In the genomic region with DNA sequence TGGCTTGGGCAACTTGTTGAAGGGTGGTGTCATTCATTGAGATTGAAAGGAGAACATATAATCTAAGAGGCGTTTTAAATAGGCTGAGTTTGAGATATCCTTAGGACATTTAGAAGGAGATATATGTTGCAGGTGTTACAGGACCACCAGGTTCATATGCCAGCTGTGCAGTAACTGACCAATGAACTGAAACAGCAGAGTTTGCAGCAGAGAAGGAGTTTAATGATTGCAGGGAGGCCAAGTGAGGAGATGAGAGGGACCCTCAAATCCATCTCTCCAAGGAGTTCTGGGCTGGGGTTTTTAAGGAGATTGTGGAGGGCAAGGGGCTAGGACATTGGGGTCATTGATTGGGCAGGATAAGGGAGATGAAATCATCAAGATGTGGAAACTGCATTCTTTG, we compare ENCODE assay signal across 39 cellular contexts.
"Had no signal": no experiment of that assay in that cellular context is flagged by ENCODE, and none has a peak within 500 bp of the region (broad histone marks: within the 10 kb centered on the region; RNA-seq: fewer than 3 reads in every experiment).

No MANE protein-coding gene starts in this region.

- H3K36me3 Mint-ChIP-seq: activated naive CD4-positive, alpha-beta T cell treated with anti-CD3 and anti-CD28 coated beads, Interleukin-2, amount 10 ng/mL, durations not matched to agents 7 days and 5 days; activated naive CD8-positive, alpha-beta T cell treated with anti-CD3 and anti-CD28 coated beads for 36 hours; brain had no signal

- FAIRE-seq: astrocyte, bronchial epithelial cell, colon had no signal

- H3K4me3 ChIP-seq: adrenal gland, ascending aorta, body of pancreas, breast epithelium, cardiac muscle cell had no signal

- ATAC-seq: activated naive CD4-positive, alpha-beta T cell treated with anti-CD3 and anti-CD28 coated beads, Interleukin-2, amount 50 U/mL, for 72 hours; activated naive CD8-positive, alpha-beta T cell treated with anti-CD3 and anti-CD28 coated beads, Interleukin-2, amount 50 U/mL, for 24 hours; activated T-cell treated with anti-CD3 and anti-CD28 coated beads, Interleukin-2, amount 50 U/mL, for 4 hours; activated T-cell treated with anti-CD3 and anti-CD28 coated beads, Interleukin-2, amount 50 U/mL, for 72 hours; activated T-helper 17 cell treated with anti-CD3 and anti-CD28 coated beads, Interleukin-2, amount 50 U/mL, for 72 hours; body of pancreas had no signal

- H3K4me1 Mint-ChIP-seq: activated naive CD4-positive, alpha-beta T cell treated with anti-CD3 and anti-CD28 coated beads, Interleukin-2, amount 10 ng/mL, durations not matched to agents 7 days and 5 days; activated naive CD4-positive, alpha-beta T cell treated with anti-CD3 and anti-CD28 coated beads, Interleukin-2, amount 50 U/mL, for 24 hours; activated naive CD8-positive, alpha-beta T cell treated with anti-CD3 and anti-CD28 coated beads for 36 hours; activated naive CD8-positive, alpha-beta T cell treated with anti-CD3 and anti-CD28 coated beads, Interleukin-2, amount 10 ng/mL, durations not matched to agents 7 days and 5 days; activated naive CD8-positive, alpha-beta T cell treated with anti-CD3 and anti-CD28 coated beads, Interleukin-2, amount 50 U/mL, for 24 hours; activated T-helper 17 cell treated with anti-CD3 and anti-CD28 coated beads, Interleukin-2, amount 50 U/mL, for 72 hours; brain; central memory CD8-positive, alpha-beta T cell had no signal

- H3K27ac Mint-ChIP-seq: activated naive CD4-positive, alpha-beta T cell treated with anti-CD3 and anti-CD28 coated beads for 36 hours; activated naive CD4-positive, alpha-beta T cell treated with anti-CD3 and anti-CD28 coated beads, Interleukin-2, amount 10 ng/mL, durations not matched to agents 7 days and 5 days; activated naive CD4-positive, alpha-beta T cell treated with anti-CD3 and anti-CD28 coated beads, Interleukin-2, amount 50 U/mL, for 24 hours; activated naive CD4-positive, alpha-beta T cell treated with anti-CD3 and anti-CD28 coated beads, Interleukin-2, amount 50 U/mL, for 72 hours; activated naive CD8-positive, alpha-beta T cell; activated naive CD8-positive, alpha-beta T cell treated with anti-CD3 and anti-CD28 coated beads for 36 hours; activated naive CD8-positive, alpha-beta T cell treated with anti-CD3 and anti-CD28 coated beads, Interleukin-2, amount 10 ng/mL, durations not matched to agents 7 days and 5 days; activated naive CD8-positive, alpha-beta T cell treated with anti-CD3 and anti-CD28 coated beads, Interleukin-2, amount 50 U/mL, for 24 hours; activated T-cell treated with anti-CD3 and anti-CD28 coated beads, Interleukin-2, amount 50 U/mL, for 72 hours; activated T-helper 1 cell treated with anti-CD3 and anti-CD28 coated beads, Interleukin-12 subunit alpha, Interleukin-12 subunit beta, Interleukin-2, Interleukin-4 antibody, amounts not matched to agents 30 ng/mL and 10 ng/mL and 1 ng/mL, durations not matched to agents 14 hours and 24 hours and 36 hours; activated T-helper 17 cell treated with anti-CD3 and anti-CD28 coated beads, Interleukin-2, amount 50 U/mL, for 72 hours; activated T-helper 2 cell treated with anti-CD3 and anti-CD28 coated beads, Interferon-gamma antibody, Interleukin-2, Interleukin-4, amounts not matched to agents 10 μg/mL and 5 μg/mL and 100 μg/mL, durations not matched to agents 14 hours and 24 hours and 36 hours; brain had no signal

- H3K27ac ChIP-seq: adrenal gland, ascending aorta, body of pancreas, brain microvascular endothelial cell, breast epithelium, cardiac muscle cell had no signal

- H3K4me1 ChIP-seq: adrenal gland, ascending aorta, body of pancreas, breast epithelium had no signal

- H3K9me3 ChIP-seq: adrenal gland had no signal

- DNase-seq: activated effector memory CD4-positive, alpha-beta T cell treated with anti-CD3 and anti-CD28 coated beads, Interleukin-2, amount 50 U/mL, for 16 hours; activated effector memory CD4-positive, alpha-beta T cell treated with Interleukin-2 at 50 U/mL for 16 hours; activated gamma-delta T cell; activated gamma-delta T cell treated with Interleukin-2 at 50 U/mL for 16 hours; activated naive CD4-positive, alpha-beta T cell; activated naive CD4-positive, alpha-beta T cell treated with anti-CD3 and anti-CD28 coated beads for 36 hours; activated naive CD4-positive, alpha-beta T cell treated with anti-CD3 and anti-CD28 coated beads, Interleukin-2, amount 10 ng/mL, durations not matched to agents 7 days and 5 days; activated naive CD4-positive, alpha-beta T cell treated with anti-CD3 and anti-CD28 coated beads, Interleukin-2, amount 50 U/mL, for 16 hours; activated naive CD4-positive, alpha-beta T cell treated with Interleukin-2 at 50 U/mL for 16 hours; activated naive CD8-positive, alpha-beta T cell treated with anti-CD3 and anti-CD28 coated beads for 36 hours; activated naive CD8-positive, alpha-beta T cell treated with anti-CD3 and anti-CD28 coated beads, Interleukin-2, amount 10 ng/mL, durations not matched to agents 7 days and 5 days; activated naive CD8-positive, alpha-beta T cell treated with anti-CD3 and anti-CD28 coated beads, Interleukin-2, amount 50 U/mL, for 24 hours; activated T-cell treated with anti-CD3 and anti-CD28 coated beads, Interleukin-2, amount 50 U/mL, for 4 hours; activated T-cell treated with anti-CD3 and anti-CD28 coated beads, Interleukin-2, amount 50 U/mL, for 48 hours; activated T-cell treated with anti-CD3 and anti-CD28 coated beads, Interleukin-2, amount 50 U/mL, for 72 hours; adrenal gland; amniotic stem cell; amygdala; anterior cingulate cortex; aorta; body of pancreas; brain microvascular endothelial cell; caudate nucleus; central memory CD4-positive, alpha-beta T cell; cerebellar nuclear complex had no signal

- H3K36me3 ChIP-seq: adrenal gland, ascending aorta, brain microvascular endothelial cell, breast epithelium, cardiac muscle cell had no signal

- H3K4me3 Mint-ChIP-seq: activated naive CD4-positive, alpha-beta T cell treated with anti-CD3 and anti-CD28 coated beads for 36 hours; activated naive CD4-positive, alpha-beta T cell treated with anti-CD3 and anti-CD28 coated beads, Interleukin-2, amount 10 ng/mL, durations not matched to agents 7 days and 5 days; activated naive CD4-positive, alpha-beta T cell treated with anti-CD3 and anti-CD28 coated beads, Interleukin-2, amount 50 U/mL, for 24 hours; activated naive CD8-positive, alpha-beta T cell; activated naive CD8-positive, alpha-beta T cell treated with anti-CD3 and anti-CD28 coated beads for 36 hours; activated naive CD8-positive, alpha-beta T cell treated with anti-CD3 and anti-CD28 coated beads, Interleukin-2, amount 10 ng/mL, durations not matched to agents 7 days and 5 days; activated naive CD8-positive, alpha-beta T cell treated with anti-CD3 and anti-CD28 coated beads, Interleukin-2, amount 50 U/mL, for 24 hours; activated T-cell treated with anti-CD3 and anti-CD28 coated beads, Interleukin-2, amount 50 U/mL, for 4 hours; activated T-cell treated with anti-CD3 and anti-CD28 coated beads, Interleukin-2, amount 50 U/mL, for 72 hours; activated T-helper 1 cell treated with anti-CD3 and anti-CD28 coated beads, Interleukin-12 subunit alpha, Interleukin-12 subunit beta, Interleukin-2, Interleukin-4 antibody, amounts not matched to agents 30 ng/mL and 10 ng/mL and 1 ng/mL, durations not matched to agents 14 hours and 24 hours and 36 hours; activated T-helper 17 cell treated with anti-CD3 and anti-CD28 coated beads, Interleukin-2, amount 50 U/mL, for 72 hours; brain; central memory CD8-positive, alpha-beta T cell had no signal

- H3K27me3 ChIP-seq: adrenal gland, ascending aorta, body of pancreas, brain microvascular endothelial cell, breast epithelium, cardiac muscle cell had no signal
